8 cellular contexts compared by ENCODE assay signal in the genomic region with DNA sequence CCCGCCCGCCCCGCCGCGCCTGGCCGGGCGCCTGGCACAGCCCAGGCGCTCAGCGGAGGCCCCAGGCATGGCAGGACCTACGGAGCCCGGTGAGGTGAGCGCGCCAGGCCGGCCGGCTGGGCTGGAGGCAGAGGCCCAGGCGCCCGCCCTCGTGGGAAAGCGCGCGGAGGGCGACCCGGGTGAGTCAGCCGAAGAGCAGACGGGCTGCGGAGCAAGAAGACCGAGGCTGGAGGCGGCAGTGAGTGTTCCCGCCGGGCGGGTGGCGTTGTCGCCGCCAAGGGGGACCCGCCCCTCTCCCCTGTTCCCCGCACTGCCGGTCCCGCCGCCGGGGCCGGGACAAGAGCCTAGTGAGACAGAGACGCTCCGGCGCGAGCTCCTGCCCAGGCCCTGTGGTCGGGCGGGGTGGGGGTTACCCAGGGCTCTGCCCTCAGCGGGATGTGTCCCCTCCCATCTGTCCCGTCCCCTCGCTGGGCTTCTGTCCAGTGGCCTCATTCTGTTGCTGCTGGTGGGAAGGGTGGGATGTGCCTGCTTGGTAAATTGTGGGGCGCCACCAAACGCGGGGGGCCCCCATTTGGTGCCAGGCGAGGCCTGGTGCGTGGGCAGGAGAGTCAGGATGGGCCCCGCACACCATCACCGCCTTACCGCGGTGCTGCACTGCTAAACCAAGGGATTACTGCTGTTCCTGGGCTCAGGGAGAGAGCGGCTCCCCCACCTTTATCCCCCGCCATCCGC. TPM values are rescaled to one million over a fixed set of nuclear protein-coding genes. Genes with fewer than 3 reads are reported as not detected.
DNase-seq lines count a peak whose midpoint lies in the region; ATAC-seq lines count a peak whose summit lies in the region.

No MANE protein-coding gene starts in this region.

- peak; percentile 88 for DNase-seq in AG08395 (ENCODE audit: low spot score)
- DNase-seq in MG63: peak; percentile 88
- DNase-seq in activated naive CD8-positive, alpha-beta T cell treated with anti-CD3 and anti-CD28 coated beads for 36 hours: peak; percentile 68
- DNase-seq in right cardiac atrium: peak; percentile 89 to 92 (median 92)
- DNase-seq in renal cortical epithelial cell (ENCODE audit: low read depth): peak; percentile 53
- no peak for DNase-seq in cerebellar cortex (ENCODE audit: low spot score)
- DNase-seq in GM19238 (ENCODE audit: insufficient read length, low spot score): no peak

- no peaks in the 10 kb centered on the region for H3K9me3 Mint-ChIP-seq in activated naive CD8-positive, alpha-beta T cell treated with anti-CD3 and anti-CD28 coated beads for 36 hours

- H3K27ac Mint-ChIP-seq in activated naive CD8-positive, alpha-beta T cell treated with anti-CD3 and anti-CD28 coated beads for 36 hours: no peak overlapping the region

- H3K27me3 ChIP-seq in MG63: no peaks in the 10 kb centered on the region
- no peaks in the 10 kb centered on the region for H3K27me3 ChIP-seq in right cardiac atrium (ENCODE audit: control insufficient read depth, insufficient read depth)

- ATAC-seq in right cardiac atrium: peak; percentile 78 to 86
- no peak for ATAC-seq in HG02623 (IDR thresholded peaks at IDR 0.05; ENCODE audit: unreplicated experiment)

- 8% methylated on average over 62 of the region's 62 CpGs for WGBS in right cardiac atrium

- H3K4me1 Mint-ChIP-seq in activated naive CD8-positive, alpha-beta T cell treated with anti-CD3 and anti-CD28 coated beads for 36 hours: peaks cover 3% of the 10 kb centered on the region

- H3K9me3 ChIP-seq in MG63 (no peaks in the 10 kb centered on the region), right cardiac atrium (ENCODE audit: control insufficient read depth, low read length) (no peaks in the 10 kb centered on the region)

- peaks cover 6% of the 10 kb centered on the region for H3K4me1 ChIP-seq in right cardiac atrium (ENCODE audit: control insufficient read depth, insufficient read depth, low read length)

- H3K4me3 Mint-ChIP-seq in activated naive CD8-positive, alpha-beta T cell treated with anti-CD3 and anti-CD28 coated beads for 36 hours: peak overlapping the region; percentile 32

- H3K27ac ChIP-seq in right cardiac atrium (ENCODE audit: low read length): peak overlapping the region; percentile 71

- peaks cover 58% of the 10 kb centered on the region for H3K27me3 Mint-ChIP-seq in activated naive CD8-positive, alpha-beta T cell treated with anti-CD3 and anti-CD28 coated beads for 36 hours

- H3K4me3 ChIP-seq in MG63 (no peak overlapping the region; the same call in 1 of the 2 replicates), right cardiac atrium (ENCODE audit: low read length) (peak overlapping the region; percentile 38)

- intact Hi-C loops in right cardiac atrium (cut with DNase I): no loop called here

- H3K36me3 Mint-ChIP-seq in activated naive CD8-positive, alpha-beta T cell treated with anti-CD3 and anti-CD28 coated beads for 36 hours: no peaks in the 10 kb centered on the region

- no peaks in the 10 kb centered on the region for H3K36me3 ChIP-seq in MG63

RNA-seq across cellular contexts. Expression of a gene that starts 17.0 kb away (rescaled TPM):
- not detected in 2 replicates for total RNA-seq in MG63 (2014; rRNA removed; shearing (Covaris generic); ENCODE audit: low replicate concordance)
- not detected for total RNA-seq in activated naive CD8-positive, alpha-beta T cell treated with anti-CD3 and anti-CD28 coated beads for 36 hours
- total RNA-seq in right cardiac atrium (not detected), renal cortical epithelial cell (not detected in 2 replicates)
- polyA plus RNA-seq in right cardiac atrium: not detected

RNA-seq across cellular contexts. Expression of a gene that starts 20.1 kb away (rescaled TPM):
- 5.3 and 7.8 TPM in 2 replicates for total RNA-seq in MG63 (2014; rRNA removed; shearing (Covaris generic); ENCODE audit: low replicate concordance)
- 1 to 10 TPM; 2.7 to 3.1 TPM for total RNA-seq in activated naive CD8-positive, alpha-beta T cell treated with anti-CD3 and anti-CD28 coated beads for 36 hours
- total RNA-seq in right cardiac atrium: 1 to 10 TPM; 4.3 to 7.7 (median 5.7) TPM
- 2.8 TPM for polyA plus RNA-seq in right cardiac atrium
- total RNA-seq in renal cortical epithelial cell: 1.7 and 2.6 TPM in 2 replicates

RNA-seq across cellular contexts. Expression of a gene that starts 54.5 kb away (rescaled TPM):
- total RNA-seq in MG63 (2014; rRNA removed; shearing (Covaris generic); ENCODE audit: low replicate concordance): 5.1 and 6.1 TPM in 2 replicates
- total RNA-seq in activated naive CD8-positive, alpha-beta T cell treated with anti-CD3 and anti-CD28 coated beads for 36 hours: 10 to 100 TPM; 31.0 to 31.4 TPM
- 10 to 100 TPM; 69.7 to 91.1 (median 78.0) TPM for total RNA-seq in right cardiac atrium
- 29.6 TPM for polyA plus RNA-seq in right cardiac atrium
- 30.9 and 61.1 TPM in 2 replicates for total RNA-seq in renal cortical epithelial cell

Comparison
In these comparisons a context has a peak if more than half of its experiments do, and no peak if none do; other contexts are left out.
1. DNase-seq: peak in AG08395 (single experiment), MG63 (single experiment), activated naive CD8-positive, alpha-beta T cell treated with anti-CD3 and anti-CD28 coated beads for 36 hours (single experiment), right cardiac atrium (3 of 3) and renal cortical epithelial cell (single experiment); none in cerebellar cortex (single experiment) and GM19238 (single experiment).